ENCODE assay signal across 15 cellular contexts in the genomic region with DNA sequence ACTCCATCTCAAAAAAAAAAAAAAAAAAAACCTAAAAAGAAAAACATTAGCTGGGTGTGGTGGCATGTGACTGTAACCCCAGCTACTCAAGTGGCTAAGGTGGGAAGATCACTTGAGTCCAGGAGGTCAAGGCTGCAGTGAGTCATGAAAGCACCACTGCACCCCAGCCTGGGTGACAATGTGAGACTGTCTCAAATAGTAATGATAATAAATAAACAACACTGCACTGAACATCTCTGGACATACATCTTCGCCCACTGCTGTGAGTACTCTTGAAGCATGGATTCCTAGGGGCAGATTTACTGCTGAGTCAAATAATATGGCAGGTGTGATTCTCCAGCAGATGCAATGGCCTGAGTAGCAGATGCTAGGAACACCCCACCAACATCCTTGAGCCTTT. TPM values are rescaled to one million over a fixed set of nuclear protein-coding genes. Genes with fewer than 3 reads are reported as not detected.
DNase-seq lines count a peak whose midpoint lies in the region; ATAC-seq and TF ChIP-seq lines count a peak whose summit lies in the region.
"Had no signal": no experiment of that assay in that cellular context is flagged by ENCODE, and none has a peak within 500 bp of the region (broad histone marks: within the 10 kb centered on the region; RNA-seq: fewer than 3 reads in every experiment).

No MANE protein-coding gene starts in this region.

- H3K4me3 ChIP-seq in HEK293 (ENCODE audit: low read depth, low read length) = no peak overlapping the region
- H3K4me3 ChIP-seq in astrocyte of the spinal cord (ENCODE audit: low read depth, low read length) = no peak overlapping the region
- H3K4me3 ChIP-seq in mucosa of rectum (ENCODE audit: low read length in 2 of 2) = no peak overlapping the region
- no peak overlapping the region for H3K4me3 ChIP-seq in aorta (ENCODE audit: low read length in 2 of 2)

- TF ChIP-seq CTCF in HEK293 (tag by site-specific recombination; IDR thresholded peaks at IDR 0.05) (no peak), astrocyte of the spinal cord (IDR thresholded peaks at IDR 0.05; ENCODE audit: low read depth, low read length) (no peak)

- H3K4me1 ChIP-seq in HEK293 (ENCODE audit: control insufficient read depth, insufficient read depth, low read length) = no peaks in the 10 kb centered on the region
- peaks cover 18 to 33% of the 10 kb centered on the region in 2 donors for H3K4me1 ChIP-seq in mucosa of rectum (ENCODE audit: control insufficient read depth in 2 of 2, insufficient read depth in 2 of 2, low read length in 2 of 2)
- H3K4me1 ChIP-seq in aorta (ENCODE audit: control insufficient read depth in 1 of 2, insufficient read depth in 2 of 2, low read length in 2 of 2) = no peaks in the 10 kb centered on the region

- CTCF ChIA-PET in HEK293 (lab: Yijun Ruan, JAX) = no interaction called here

- intact Hi-C loops in aorta (cut with DNase I) = no loop called here

- no peak overlapping the region for H3K27ac ChIP-seq in HEK293 (ENCODE audit: extremely low read depth, low read depth, low read length)
- peak overlapping the region; percentile 61 to 63 for H3K27ac ChIP-seq in mucosa of rectum (ENCODE audit: low read depth in 2 of 2, low read length in 2 of 2)
- H3K27ac ChIP-seq in aorta (ENCODE audit: low read depth in 1 of 2, low read length in 2 of 2) = no peak overlapping the region
- H3K27ac ChIP-seq: HL-60 had no signal

- H3K9me3 ChIP-seq in HEK293 (ENCODE audit: control insufficient read depth, insufficient read depth, low read depth, low read length) (no peaks in the 10 kb centered on the region), mucosa of rectum (ENCODE audit: control insufficient read depth in 2 of 2, low read length in 2 of 2) (no peaks in the 10 kb centered on the region), aorta (ENCODE audit: control insufficient read depth, low read length) (no peaks in the 10 kb centered on the region)

- H3K27me3 ChIP-seq in mucosa of rectum (ENCODE audit: control insufficient read depth in 2 of 2, insufficient read depth in 2 of 2, low read length in 2 of 2) (no peaks in the 10 kb centered on the region), aorta (ENCODE audit: control insufficient read depth in 1 of 2, insufficient read depth in 2 of 2, low read length in 1 of 2) (no peaks in the 10 kb centered on the region)

- WGBS in aorta, 2 donors = 94 to 95% methylated on average over 1 of the region's 1 CpG

- no peak overlapping the region for H3K9ac ChIP-seq in mucosa of rectum (ENCODE audit: low read depth in 1 of 2, low read length in 2 of 2)

- ATAC-seq in GM21786 (IDR thresholded peaks at IDR 0.05; ENCODE audit: unreplicated experiment) = no peak
- ATAC-seq in HG02870 (IDR thresholded peaks at IDR 0.05; ENCODE audit: unreplicated experiment) = no peak
- ATAC-seq in aorta (ENCODE audit: low FRiP score) = no peak
- no peak for ATAC-seq in HG02981 (IDR thresholded peaks at IDR 0.05; ENCODE audit: unreplicated experiment)

- in situ Hi-C loops in astrocyte of the spinal cord (cut with HindIII; ENCODE audit: low sequenced_read_pairs) = no loop called here

- DNase-seq in 8988T (peak; percentile 5), astrocyte of the spinal cord (ENCODE audit: low read depth, low spot score) (peak; percentile 30), aorta (no peak)
- DNase-seq: activated CD4-positive, alpha-beta T cell treated with anti-CD3 and anti-CD28 coated beads, Interleukin-2, amount 50 U/mL, for 1 hour; AML-193; EL; GOT3; hippocampal formation; OCI-M1 had no signal

- H3K36me3 ChIP-seq in HEK293 (ENCODE audit: control insufficient read depth in 2 of 2, insufficient read depth in 1 of 2, low read length in 2 of 2) = peaks cover 0 to 15% of the 10 kb centered on the region in 2 experiments; a peak in 2 of 3 replicates
- no peaks in the 10 kb centered on the region for H3K36me3 ChIP-seq in mucosa of rectum (ENCODE audit: control insufficient read depth in 2 of 2, insufficient read depth in 2 of 2, low read length in 2 of 2)
- no peaks in the 10 kb centered on the region for H3K36me3 ChIP-seq in aorta (ENCODE audit: control insufficient read depth in 1 of 2, insufficient read depth in 2 of 2, low read length in 1 of 2)

- POLR2A ChIA-PET in HEK293 (lab: Yijun Ruan, JAX) = interaction anchor here (0.5 to 1.3 kb wide), 2 partner anchors 23 to 54 kb away, joined by 5 to 6 read pairs; a partner anchor contains a TSS

TF ChIP-seq in HEK293, 187 proteins besides CTCF, POLR2A, EP300 and RAD21:
- no peak for TF ChIP-seq ZNF521 (tag by site-specific recombination; IDR thresholded peaks at IDR 0.05)
- TF ChIP-seq KLF1 (tag by site-specific recombination; IDR thresholded peaks at IDR 0.05) = peak; percentile 44; the same call in 1 of the 2 replicates
- 0 out of 2 replicates have a peak, but pooled peaks have one; percentile 33 for TF ChIP-seq OSR2 (tag by site-specific recombination; IDR thresholded peaks at IDR 0.05)

RNA-seq across cellular contexts. Expression of a gene that starts 23.7 kb away (rescaled TPM):
- 10 to 100 TPM in 1 of 2 donors, 1 to 10 TPM in 1; 5.9 to 13.0 TPM for total RNA-seq in aorta
- 1 to 10 TPM; 1.1 to 6.6 TPM for polyA plus RNA-seq in aorta

RNA-seq across cellular contexts. Expression of a gene that starts 32.4 kb away (rescaled TPM):
- total RNA-seq in aorta = 10 to 100 TPM in 1 of 2 donors, 1 to 10 TPM in 1; 8.9 to 13.6 TPM
- polyA plus RNA-seq in aorta = 10 to 100 TPM; 14.3 to 16.6 TPM

RNA-seq across cellular contexts. Expression of a gene that starts 37.9 kb away (rescaled TPM):
- total RNA-seq in aorta = 100 to 1,000 TPM; 128 to 156 TPM
- 100 to 1,000 TPM; 430 to 511 TPM for polyA plus RNA-seq in aorta

RNA-seq across cellular contexts. Expression of a gene that starts 46.7 kb away (rescaled TPM):
- 10 to 100 TPM; 27.1 to 36.4 TPM for total RNA-seq in aorta
- polyA plus RNA-seq in aorta = 10 to 100 TPM in 1 of 2 donors, 1 to 10 TPM in 1; 7.4 to 17.6 TPM

Comparison
In these comparisons a context has a peak if more than half of its experiments do, and no peak if none do; other contexts are left out.
1. DNase-seq: peak in 8988T (single experiment) and astrocyte of the spinal cord (single experiment); none in aorta (0 of 2).
2. H3K27ac ChIP-seq: peak in mucosa of rectum (2 of 2); none in HEK293 (single experiment) and aorta (0 of 2).